8 cellular contexts compared by ENCODE assay signal in the genomic region with DNA sequence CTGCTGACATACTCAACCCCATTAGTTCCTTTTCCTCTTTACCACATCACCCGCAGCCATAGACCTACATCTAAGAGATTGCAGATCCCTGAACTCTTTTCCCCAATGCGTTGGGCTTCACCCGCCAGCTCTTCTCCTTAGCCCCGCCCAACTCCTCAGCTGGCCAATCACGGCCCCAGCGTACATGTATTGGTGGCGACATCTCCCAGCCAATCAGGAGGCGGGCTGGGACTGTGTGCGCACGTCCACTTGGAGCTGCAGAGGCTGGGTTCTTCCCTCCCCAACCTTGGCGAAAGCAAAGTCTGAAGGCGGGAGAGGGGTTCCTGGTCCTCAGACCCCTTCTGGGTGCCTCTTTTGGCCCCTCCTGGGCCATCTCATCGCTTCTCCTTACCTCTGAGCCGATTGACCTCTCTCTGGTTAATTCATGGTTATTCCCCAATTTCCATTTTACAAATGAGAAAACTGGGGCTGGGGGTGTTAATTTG. TPM values are rescaled to one million over a fixed set of nuclear protein-coding genes. Genes with fewer than 3 reads are reported as not detected.
DNase-seq lines count a peak whose midpoint lies in the region; ATAC-seq and TF ChIP-seq lines count a peak whose summit lies in the region.

No MANE protein-coding gene starts in this region.

- peaks cover 3% of the 10 kb centered on the region for H3K27me3 Mint-ChIP-seq in neural progenitor cell (ENCODE audit: insufficient read depth, low read depth)

- H3K4me3 ChIP-seq in neural progenitor cell (peak overlapping the region; percentile 33), stomach smooth muscle (ENCODE audit: low read length in 2 of 2) (peak overlapping the region; percentile 37 to 66)

- no peaks in the 10 kb centered on the region for H4K20me1 ChIP-seq in neural progenitor cell (ENCODE audit: low read depth)

- H2AFZ ChIP-seq in neural progenitor cell (replicated peaks) = peak overlapping the region; percentile 59

- DNase-seq in ACHN (peak; percentile 81), OCI-M1 (lab: John Stamatoyannopoulos, UW) (peak; percentile 97), activated gamma-delta T cell treated with Interleukin-2 at 50 U/mL for 16 hours (peak; percentile 74), foreskin melanocyte (peak; percentile 38), neural progenitor cell (ENCODE audit: low spot score) (peak; percentile 91)

- no peaks in the 10 kb centered on the region for H3K9me3 ChIP-seq in neural progenitor cell (ENCODE audit: low read depth)
- H3K9me3 ChIP-seq in stomach smooth muscle (ENCODE audit: control insufficient read depth in 2 of 2, low read length in 2 of 2) = no peaks in the 10 kb centered on the region

- H3K4me1 Mint-ChIP-seq in neural progenitor cell = peaks cover 43% of the 10 kb centered on the region

- H3K27ac Mint-ChIP-seq in neural progenitor cell = no peak overlapping the region

- H3K27me3 ChIP-seq in neural progenitor cell (peaks cover 59% of the 10 kb centered on the region), stomach smooth muscle (ENCODE audit: control insufficient read depth in 1 of 2, insufficient read depth in 2 of 2, low read length in 2 of 2) (peaks cover 0 to 2% of the 10 kb centered on the region in 2 donors)

- H3K9me3 Mint-ChIP-seq in neural progenitor cell = peaks cover 2% of the 10 kb centered on the region

- peak overlapping the region; percentile 69 for H3K4me2 ChIP-seq in neural progenitor cell

- ATAC-seq in GM18909 (IDR thresholded peaks at IDR 0.05; ENCODE audit: poor library complexity, unreplicated experiment) (peak; percentile 100), HG03139 (IDR thresholded peaks at IDR 0.05; ENCODE audit: unreplicated experiment) (peak; percentile 100)

- peaks cover 17% of the 10 kb centered on the region for H3F3A ChIP-seq in neural progenitor cell (ENCODE audit: low read depth)

- H3K36me3 ChIP-seq in neural progenitor cell (no peaks in the 10 kb centered on the region), stomach smooth muscle (ENCODE audit: control insufficient read depth in 2 of 2, insufficient read depth in 2 of 2, low read length in 2 of 2) (no peaks in the 10 kb centered on the region)

- no peak overlapping the region for H3K4me3 Mint-ChIP-seq in neural progenitor cell

- H3K4me1 ChIP-seq in neural progenitor cell (peaks cover 22% of the 10 kb centered on the region), stomach smooth muscle (ENCODE audit: control insufficient read depth, insufficient read depth, low read length) (peaks cover 32% of the 10 kb centered on the region)

- no peak for TF ChIP-seq CTCF in neural progenitor cell (IDR thresholded peaks at IDR 0.05)

- peaks cover 9% of the 10 kb centered on the region for H3K36me3 Mint-ChIP-seq in neural progenitor cell

- no peak overlapping the region for H3K27ac ChIP-seq in neural progenitor cell
- peak overlapping the region; percentile 46 for H3K27ac ChIP-seq in stomach smooth muscle (ENCODE audit: low read length)

- H3K79me2 ChIP-seq in neural progenitor cell (ENCODE audit: low read depth) = no peaks in the 10 kb centered on the region

- H3K9ac ChIP-seq in neural progenitor cell (no peak overlapping the region), stomach smooth muscle (ENCODE audit: low read length in 2 of 2) (peak overlapping the region; percentile 55 to 58)

- in situ Hi-C loops in ACHN (cut with HindIII; ENCODE audit: low pct_ligation_motif_present, low pct_unique_long_range_greater_than_20kb, low sequenced_read_pairs) = no loop called here

RNA-seq across cellular contexts. Expression of gene PDE1B, which starts 11.0 kb away (rescaled TPM):
- total RNA-seq in neural progenitor cell (ENCODE audit: low replicate concordance) = 1.5 and 5.3 TPM in 2 replicates

RNA-seq across cellular contexts. Expression of gene PPP1R1A, which starts 28.0 kb away (rescaled TPM):
- total RNA-seq in neural progenitor cell (ENCODE audit: low replicate concordance) = 2.3 and 3.8 TPM in 2 replicates

Comparison
In these comparisons a context has a peak if more than half of its experiments do, and no peak if none do; other contexts are left out.
1. DNase-seq: peak in every context shown above with its lines; median percentile 97 in OCI-M1; 91 in neural progenitor cell; 81 in ACHN; 74 in activated gamma-delta T cell treated with Interleukin-2 at 50 U/mL for 16 hours; 38 in foreskin melanocyte.